In genomic region chr6:31805939-31806469, GRCh38 we compare ENCODE assay signal across 8 cellular contexts. TPM values are rescaled to one million over a fixed set of nuclear protein-coding genes. Genes with fewer than 3 reads are reported as not detected.
DNase-seq lines count a peak whose midpoint lies in the region; ATAC-seq and TF ChIP-seq lines count a peak whose summit lies in the region.

No MANE protein-coding gene starts in this region.

- H3K27ac ChIP-seq in SU-DHL-6 (ENCODE audit: low read depth, low read length): peak overlapping the region; percentile 69

- TF ChIP-seq CTCF in SU-DHL-6 (IDR thresholded peaks at IDR 0.05; ENCODE audit: insufficient read depth, low read length, poor library complexity, severe bottlenecking) (no peak), fibroblast of villous mesenchyme (IDR thresholded peaks at IDR 0.05; ENCODE audit: insufficient read depth, low read depth, low read length) (no peak), retinal pigment epithelial cell (conservative IDR thresholded peaks at IDR 0.05; ENCODE audit: low read depth, low read length) (no peak)

- H2AFZ ChIP-seq in SU-DHL-6 (ENCODE audit: low read depth, low read length, severe bottlenecking): peak overlapping the region; percentile 74

- H3K79me2 ChIP-seq in SU-DHL-6 (ENCODE audit: insufficient read depth, low read length): peaks cover 38% of the 10 kb centered on the region

- H3K36me3 ChIP-seq in SU-DHL-6 (ENCODE audit: low read length): 0 out of 2 replicates have a peak, but pooled peaks cover 3% of the 10 kb centered on the region

- H3K4me3 ChIP-seq in SU-DHL-6 (ENCODE audit: insufficient read depth, low read length, poor library complexity, severe bottlenecking) (peak overlapping the region; percentile 79), fibroblast of villous mesenchyme (ENCODE audit: low read depth, low read length) (peak overlapping the region; percentile 84), retinal pigment epithelial cell (ENCODE audit: low read length) (peak overlapping the region; percentile 68)

- H4K20me1 ChIP-seq in SU-DHL-6 (ENCODE audit: low read depth, low read length): no peaks in the 10 kb centered on the region

- peak overlapping the region; percentile 80 for H3K4me2 ChIP-seq in SU-DHL-6 (ENCODE audit: low read depth, low read length, poor library complexity, severe bottlenecking)

- H3K9me2 ChIP-seq in SU-DHL-6 (replicated peaks; ENCODE audit: insufficient read depth, low read length): no peaks in the 10 kb centered on the region

- no peak for DNase-seq in activated CD4-positive, CD25-positive, alpha-beta regulatory T cell treated with anti-CD3 and anti-CD28 coated beads, Interleukin-2, amount 50 U/mL, for 72 hours
- DNase-seq in fibroblast of villous mesenchyme (ENCODE audit: low read depth) (no peak), retinal pigment epithelial cell (ENCODE audit: low read depth) (no peak), NCI-H2081 (lab: John Stamatoyannopoulos, UW) (no peak), NCI-H1092 treated with DMSO at 0.1 percent for 48 hours (lab: John Stamatoyannopoulos, UW) (no peak)
- no peak for DNase-seq in stimulated activated CD4-positive, alpha-beta T cell treated with anti-CD3 and anti-CD28 coated beads, Interleukin-15, amount 100 ng/mL, for 24 hours

- H3K27me3 ChIP-seq in SU-DHL-6 (ENCODE audit: low read length): no peaks in the 10 kb centered on the region

- H3K9me3 ChIP-seq in SU-DHL-6 (ENCODE audit: insufficient read depth, low read length): no peaks in the 10 kb centered on the region

- ATAC-seq in activated CD4-positive, CD25-positive, alpha-beta regulatory T cell treated with anti-CD3 and anti-CD28 coated beads, Interleukin-2, amount 50 U/mL, for 24 hours: peak; percentile 6 to 18

- peaks cover 14% of the 10 kb centered on the region for H3F3A ChIP-seq in SU-DHL-6 (ENCODE audit: insufficient read depth)

- H3K9ac ChIP-seq in SU-DHL-6 (ENCODE audit: low read length): peak overlapping the region; percentile 82

RNA-seq across cellular contexts. Expression of gene LSM2, which starts 0.8 kb away (rescaled TPM):
- total RNA-seq in fibroblast of villous mesenchyme: 21.6 and 23.7 TPM in 2 replicates

RNA-seq across cellular contexts. Expression of gene HSPA1L, which starts 9.1 kb away (rescaled TPM):
- 0.86 and 0.97 TPM in 2 replicates for total RNA-seq in fibroblast of villous mesenchyme

RNA-seq across cellular contexts. Expression of gene HSPA1A, which starts 9.3 kb away (rescaled TPM):
- 77.0 and 132 TPM in 2 replicates for total RNA-seq in fibroblast of villous mesenchyme

RNA-seq across cellular contexts. Expression of gene VARS1, which starts 10.5 kb away (rescaled TPM):
- total RNA-seq in fibroblast of villous mesenchyme: 60.0 and 73.1 TPM in 2 replicates

RNA-seq across cellular contexts. Expression of gene HSPA1B, which starts 21.5 kb away (rescaled TPM):
- 84.4 and 148 TPM in 2 replicates for total RNA-seq in fibroblast of villous mesenchyme
